ENCODE assay signal across 8 cellular contexts in the genomic region with DNA sequence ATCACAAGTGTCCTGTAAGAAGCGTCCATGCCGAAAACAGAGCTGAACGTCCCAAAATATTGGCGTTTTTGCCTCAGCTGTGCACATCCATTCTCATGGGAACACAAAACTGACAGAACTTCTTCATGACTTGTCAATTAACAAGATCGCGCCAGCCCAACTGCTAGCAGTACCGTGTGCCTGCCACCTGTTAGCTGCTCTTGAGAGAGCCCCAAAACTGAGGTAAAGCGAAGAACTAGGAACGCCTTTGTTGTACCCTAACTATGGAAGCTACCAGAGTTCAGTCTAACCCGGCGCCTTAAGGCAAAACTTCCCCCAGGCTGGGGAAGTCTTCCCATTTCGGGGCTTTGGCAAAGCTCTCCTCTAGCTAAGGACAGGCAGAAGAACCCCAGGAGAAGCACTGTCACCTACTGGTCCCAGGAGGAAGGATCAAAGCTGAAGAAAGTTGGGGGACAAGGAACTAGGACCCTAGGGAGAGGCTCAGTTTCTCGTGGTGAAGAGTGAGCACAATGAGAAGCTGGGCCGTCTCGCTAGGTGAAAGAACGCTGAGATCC.
A peak's percentile ranks its signal among the peaks of the same experiment; 100 is the strongest.
DNase-seq lines count a peak whose midpoint lies in the region; ATAC-seq and FAIRE-seq lines count a peak whose summit lies in the region.

No MANE protein-coding gene starts in this region.

- H3K27ac ChIP-seq in muscle layer of duodenum (ENCODE audit: low read length): peak overlapping the region; percentile 80

- ATAC-seq in HG02943 (IDR thresholded peaks at IDR 0.05; ENCODE audit: low read depth, unreplicated experiment) (peak; percentile 2), GM18909 (IDR thresholded peaks at IDR 0.05; ENCODE audit: poor library complexity, unreplicated experiment) (no peak)

- no peak for FAIRE-seq in RCC 7860 (lab: Jason Lieb, UNC)

- peak; percentile 54 to 56 for DNase-seq in NCI-H526 (lab: John Stamatoyannopoulos, UW)
- no peak for DNase-seq in NCI-H526 treated with DMSO at 0.1 percent for 48 hours (lab: John Stamatoyannopoulos, UW)
- peak; percentile 3 for DNase-seq in effector CD4-positive, alpha-beta T cell
- DNase-seq in RCC 7860 (ENCODE audit: low spot score): no peak

- peaks cover 26% of the 10 kb centered on the region for H3K4me1 Mint-ChIP-seq in T-helper 1 cell treated with Interleukin-12 subunit alpha and Interleukin-12 subunit beta and Interleukin-4 antibody, amounts not matched to agents 30 μg/mL and 1 μg/mL, for 36 hours (ENCODE audit: low read depth)

- H3K27ac Mint-ChIP-seq in T-helper 1 cell treated with Interleukin-12 subunit alpha and Interleukin-12 subunit beta and Interleukin-4 antibody, amounts not matched to agents 30 μg/mL and 1 μg/mL, for 36 hours: peak overlapping the region; percentile 93

- peaks cover 0 to 7% of the 10 kb centered on the region in 2 donors for H3K36me3 ChIP-seq in muscle layer of duodenum (ENCODE audit: control insufficient read depth in 1 of 2, insufficient read depth in 2 of 2, low read length in 2 of 2)

- peak overlapping the region; percentile 96 for H3K4me3 Mint-ChIP-seq in T-helper 1 cell treated with Interleukin-12 subunit alpha and Interleukin-12 subunit beta and Interleukin-4 antibody, amounts not matched to agents 30 μg/mL and 1 μg/mL, for 36 hours

- H3K4me3 ChIP-seq in muscle layer of duodenum (ENCODE audit: low read depth in 1 of 2, low read length in 2 of 2): peak overlapping the region; percentile 88 to 97

- H3K9me3 Mint-ChIP-seq in T-helper 1 cell treated with Interleukin-12 subunit alpha and Interleukin-12 subunit beta and Interleukin-4 antibody, amounts not matched to agents 30 μg/mL and 1 μg/mL, for 36 hours: no peaks in the 10 kb centered on the region

- peaks cover 4% of the 10 kb centered on the region for H3K36me3 Mint-ChIP-seq in T-helper 1 cell treated with Interleukin-12 subunit alpha and Interleukin-12 subunit beta and Interleukin-4 antibody, amounts not matched to agents 30 μg/mL and 1 μg/mL, for 36 hours (ENCODE audit: low read depth)

- no peaks in the 10 kb centered on the region for H3K9me3 ChIP-seq in muscle layer of duodenum (ENCODE audit: control insufficient read depth in 1 of 2, low read length in 2 of 2)

- peaks cover 2% of the 10 kb centered on the region for H3K27me3 Mint-ChIP-seq in T-helper 1 cell treated with Interleukin-12 subunit alpha and Interleukin-12 subunit beta and Interleukin-4 antibody, amounts not matched to agents 30 μg/mL and 1 μg/mL, for 36 hours (ENCODE audit: low read depth)

- H3K27me3 ChIP-seq in muscle layer of duodenum (ENCODE audit: low read depth, low read length): no peaks in the 10 kb centered on the region

- peaks cover 12 to 15% of the 10 kb centered on the region in 2 donors for H3K4me1 ChIP-seq in muscle layer of duodenum (ENCODE audit: control insufficient read depth in 1 of 2, insufficient read depth in 2 of 2, low read length in 2 of 2)

Comparison
In these comparisons a context has a peak if more than half of its experiments do, and no peak if none do; other contexts are left out.
1. DNase-seq: peak in NCI-H526 (2 of 2) and effector CD4-positive, alpha-beta T cell (single experiment); none in NCI-H526 treated with DMSO at 0.1 percent for 48 hours (single experiment) and RCC 7860 (single experiment).